32 cellular contexts compared by ENCODE assay signal in genomic region chr5:173308226-173308625, GRCh38. TPM values are rescaled to one million over a fixed set of nuclear protein-coding genes. Genes with fewer than 3 reads are reported as not detected.
"Had no signal": no experiment of that assay in that cellular context is flagged by ENCODE, and none has a peak within 500 bp of the region (broad histone marks: within the 10 kb centered on the region; RNA-seq: fewer than 3 reads in every experiment).

No MANE protein-coding gene starts in this region.

- H3K9me3 Mint-ChIP-seq: activated naive CD8-positive, alpha-beta T cell treated with anti-CD3 and anti-CD28 coated beads, Interleukin-2, amount 10 ng/mL, durations not matched to agents 7 days and 5 days; central memory CD8-positive, alpha-beta T cell had no signal

- H3K36me3 ChIP-seq: brain microvascular endothelial cell, gastroesophageal sphincter, heart right ventricle, WERI-Rb-1 had no signal

- H3K27ac Mint-ChIP-seq: activated B cell treated with CpG ODN at 0.5 μM for 24 hours; activated CD4-positive, alpha-beta memory T cell treated with anti-CD3 and anti-CD28 coated beads for 36 hours; activated CD4-positive, alpha-beta T cell treated with anti-CD3 and anti-CD28 coated beads for 36 hours; activated CD4-positive, alpha-beta T cell treated with anti-CD3 and anti-CD28 coated beads, Interleukin-2, amount 10 ng/mL, durations not matched to agents 24 days and 14 days; activated naive CD4-positive, alpha-beta T cell treated with anti-CD3 and anti-CD28 coated beads, Interleukin-2, amount 10 ng/mL, durations not matched to agents 7 days and 5 days; activated naive CD4-positive, alpha-beta T cell treated with anti-CD3 and anti-CD28 coated beads, Interleukin-2, amount 50 U/mL, for 72 hours; activated naive CD8-positive, alpha-beta T cell treated with anti-CD3 and anti-CD28 coated beads, Interleukin-2, amount 10 ng/mL, durations not matched to agents 7 days and 5 days; activated T-cell treated with anti-CD3 and anti-CD28 coated beads, Interleukin-2, amount 50 U/mL, for 24 hours; activated T-cell treated with anti-CD3 and anti-CD28 coated beads, Interleukin-2, amount 50 U/mL, for 72 hours; dendritic cell treated with granulocyte-macrophage colony-stimulating factor and Interleukin-4, amounts not matched to agents 40 ng/mL and 50 ng/mL, for 4 days; endodermal cell; T-helper 17 cell; T-helper 2 cell treated with Interferon-gamma antibody and Interleukin-4, amounts not matched to agents 5 μg/mL and 100 μg/mL, for 36 hours had no signal

- H3K4me1 Mint-ChIP-seq: activated B cell treated with CpG ODN at 0.5 μM for 24 hours; activated CD4-positive, alpha-beta T cell treated with anti-CD3 and anti-CD28 coated beads for 36 hours; activated CD4-positive, alpha-beta T cell treated with anti-CD3 and anti-CD28 coated beads, Interleukin-2, amount 10 ng/mL, durations not matched to agents 24 days and 14 days; activated naive CD4-positive, alpha-beta T cell treated with anti-CD3 and anti-CD28 coated beads, Interleukin-2, amount 10 ng/mL, durations not matched to agents 7 days and 5 days; activated naive CD8-positive, alpha-beta T cell treated with anti-CD3 and anti-CD28 coated beads, Interleukin-2, amount 10 ng/mL, durations not matched to agents 7 days and 5 days; central memory CD8-positive, alpha-beta T cell; T-helper 17 cell had no signal

- H3K4me3 Mint-ChIP-seq: activated B cell treated with CpG ODN at 0.5 μM for 24 hours; activated CD4-positive, alpha-beta memory T cell treated with anti-CD3 and anti-CD28 coated beads for 36 hours; activated CD4-positive, alpha-beta T cell treated with anti-CD3 and anti-CD28 coated beads for 36 hours; activated CD4-positive, alpha-beta T cell treated with anti-CD3 and anti-CD28 coated beads, Interleukin-2, amount 10 ng/mL, durations not matched to agents 24 days and 14 days; activated naive CD4-positive, alpha-beta T cell treated with anti-CD3 and anti-CD28 coated beads, Interleukin-2, amount 10 ng/mL, durations not matched to agents 7 days and 5 days; activated naive CD8-positive, alpha-beta T cell treated with anti-CD3 and anti-CD28 coated beads, Interleukin-2, amount 10 ng/mL, durations not matched to agents 7 days and 5 days; activated T-cell treated with anti-CD3 and anti-CD28 coated beads, Interleukin-2, amount 50 U/mL, for 24 hours; activated T-cell treated with anti-CD3 and anti-CD28 coated beads, Interleukin-2, amount 50 U/mL, for 72 hours; central memory CD8-positive, alpha-beta T cell; dendritic cell treated with granulocyte-macrophage colony-stimulating factor and Interleukin-4, amounts not matched to agents 40 ng/mL and 50 ng/mL, for 4 days; endodermal cell; T-helper 17 cell; T-helper 2 cell treated with Interferon-gamma antibody and Interleukin-4, amounts not matched to agents 5 μg/mL and 100 μg/mL, for 36 hours had no signal

- ATAC-seq: activated CD4-positive, alpha-beta T cell treated with anti-CD3 and anti-CD28 coated beads for 36 hours; activated CD4-positive, CD25-positive, alpha-beta regulatory T cell treated with anti-CD3 and anti-CD28 coated beads, Interleukin-2, amount 50 U/mL, for 24 hours; activated naive CD4-positive, alpha-beta T cell treated with anti-CD3 and anti-CD28 coated beads, Interleukin-2, amount 50 U/mL, for 72 hours; activated T-cell treated with anti-CD3 and anti-CD28 coated beads, Interleukin-2, amount 50 U/mL, for 72 hours; esophagus mucosa; gastroesophageal sphincter; heart right ventricle; T-helper 17 cell had no signal

- H3K27me3 ChIP-seq: brain microvascular endothelial cell, dorsolateral prefrontal cortex, gastroesophageal sphincter, heart right ventricle had no signal

- H3K4me3 ChIP-seq: coronary artery, dorsolateral prefrontal cortex, gastroesophageal sphincter, heart right ventricle had no signal

- DNase-seq: activated B cell treated with CpG ODN at 0.5 μM for 24 hours; activated CD4-positive, alpha-beta memory T cell treated with anti-CD3 and anti-CD28 coated beads for 36 hours; activated CD4-positive, alpha-beta T cell treated with anti-CD3 and anti-CD28 coated beads for 36 hours; activated CD4-positive, alpha-beta T cell treated with anti-CD3 and anti-CD28 coated beads, Interleukin-2, amount 10 ng/mL, durations not matched to agents 24 days and 14 days; activated CD8-positive, alpha-beta memory T cell treated with anti-CD3 and anti-CD28 coated beads, Interleukin-2, amount 50 U/mL, for 48 hours; activated gamma-delta T cell; activated naive CD4-positive, alpha-beta T cell; activated naive CD4-positive, alpha-beta T cell treated with anti-CD3 and anti-CD28 coated beads, Interleukin-2, amount 10 ng/mL, durations not matched to agents 7 days and 5 days; activated naive CD8-positive, alpha-beta T cell treated with anti-CD3 and anti-CD28 coated beads, Interleukin-2, amount 10 ng/mL, durations not matched to agents 7 days and 5 days; activated T-cell treated with anti-CD3 and anti-CD28 coated beads for 4 hours; activated T-cell treated with anti-CD3 and anti-CD28 coated beads, Interleukin-2, amount 50 U/mL, for 24 hours; activated T-cell treated with anti-CD3 and anti-CD28 coated beads, Interleukin-2, amount 50 U/mL, for 72 hours; amniotic stem cell; anterior cingulate cortex; brain microvascular endothelial cell; dorsolateral prefrontal cortex; effector memory CD4-positive, alpha-beta T cell; endodermal cell; foreskin melanocyte; heart right ventricle; T-helper 1 cell; T-helper 17 cell; T1000; WERI-Rb-1 had no signal

- H3K36me3 Mint-ChIP-seq: activated CD4-positive, alpha-beta memory T cell treated with anti-CD3 and anti-CD28 coated beads for 36 hours; activated naive CD4-positive, alpha-beta T cell treated with anti-CD3 and anti-CD28 coated beads, Interleukin-2, amount 10 ng/mL, durations not matched to agents 7 days and 5 days; activated naive CD4-positive, alpha-beta T cell treated with anti-CD3 and anti-CD28 coated beads, Interleukin-2, amount 50 U/mL, for 72 hours; activated naive CD8-positive, alpha-beta T cell treated with anti-CD3 and anti-CD28 coated beads, Interleukin-2, amount 10 ng/mL, durations not matched to agents 7 days and 5 days had no signal

RNA-seq across cellular contexts. Expression of gene STC2, which starts 20.0 kb away (rescaled TPM):
- total RNA-seq: T-helper 17 cell had no signal
